Comparison of ENCODE assay signal across 1 cellular context in the genomic region with DNA sequence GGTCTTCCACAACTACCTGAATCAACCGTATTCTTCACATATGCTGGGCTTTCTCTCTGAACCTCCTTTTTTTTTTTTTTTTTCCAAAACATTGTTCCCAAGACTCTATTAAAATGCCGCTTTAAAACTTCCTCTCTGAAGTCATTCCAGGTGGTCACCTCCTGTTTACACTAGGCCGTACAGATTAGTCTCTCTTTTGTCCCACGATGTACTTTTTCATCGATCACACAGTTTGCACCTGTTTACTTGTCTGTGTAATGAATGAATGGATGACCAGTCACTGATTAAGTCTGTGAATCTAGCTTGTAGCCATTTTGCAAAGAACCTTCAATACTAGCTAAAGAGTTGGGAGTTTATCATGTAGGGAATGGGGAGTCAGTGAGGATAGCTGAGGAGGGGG.
TF ChIP-seq lines count a peak whose summit lies in the region.

No MANE protein-coding gene starts in this region.

TF ChIP-seq in HepG2, 621 proteins besides CTCF, POLR2A, EP300 and RAD21 (continued from another document and continues in another):
- TF ChIP-seq, protein P1, sequence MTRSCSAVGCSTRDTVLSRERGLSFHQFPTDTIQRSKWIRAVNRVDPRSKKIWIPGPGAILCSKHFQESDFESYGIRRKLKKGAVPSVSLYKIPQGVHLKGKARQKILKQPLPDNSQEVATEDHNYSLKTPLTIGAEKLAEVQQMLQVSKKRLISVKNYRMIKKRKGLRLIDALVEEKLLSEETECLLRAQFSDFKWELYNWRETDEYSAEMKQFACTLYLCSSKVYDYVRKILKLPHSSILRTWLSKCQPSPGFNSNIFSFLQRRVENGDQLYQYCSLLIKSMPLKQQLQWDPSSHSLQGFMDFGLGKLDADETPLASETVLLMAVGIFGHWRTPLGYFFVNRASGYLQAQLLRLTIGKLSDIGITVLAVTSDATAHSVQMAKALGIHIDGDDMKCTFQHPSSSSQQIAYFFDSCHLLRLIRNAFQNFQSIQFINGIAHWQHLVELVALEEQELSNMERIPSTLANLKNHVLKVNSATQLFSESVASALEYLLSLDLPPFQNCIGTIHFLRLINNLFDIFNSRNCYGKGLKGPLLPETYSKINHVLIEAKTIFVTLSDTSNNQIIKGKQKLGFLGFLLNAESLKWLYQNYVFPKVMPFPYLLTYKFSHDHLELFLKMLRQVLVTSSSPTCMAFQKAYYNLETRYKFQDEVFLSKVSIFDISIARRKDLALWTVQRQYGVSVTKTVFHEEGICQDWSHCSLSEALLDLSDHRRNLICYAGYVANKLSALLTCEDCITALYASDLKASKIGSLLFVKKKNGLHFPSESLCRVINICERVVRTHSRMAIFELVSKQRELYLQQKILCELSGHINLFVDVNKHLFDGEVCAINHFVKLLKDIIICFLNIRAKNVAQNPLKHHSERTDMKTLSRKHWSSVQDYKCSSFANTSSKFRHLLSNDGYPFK (CRISPR knock-in tag; IDR thresholded peaks at IDR 0.05; ENCODE audit: borderline replicate concordance) = no peak
- TF ChIP-seq, protein P2, sequence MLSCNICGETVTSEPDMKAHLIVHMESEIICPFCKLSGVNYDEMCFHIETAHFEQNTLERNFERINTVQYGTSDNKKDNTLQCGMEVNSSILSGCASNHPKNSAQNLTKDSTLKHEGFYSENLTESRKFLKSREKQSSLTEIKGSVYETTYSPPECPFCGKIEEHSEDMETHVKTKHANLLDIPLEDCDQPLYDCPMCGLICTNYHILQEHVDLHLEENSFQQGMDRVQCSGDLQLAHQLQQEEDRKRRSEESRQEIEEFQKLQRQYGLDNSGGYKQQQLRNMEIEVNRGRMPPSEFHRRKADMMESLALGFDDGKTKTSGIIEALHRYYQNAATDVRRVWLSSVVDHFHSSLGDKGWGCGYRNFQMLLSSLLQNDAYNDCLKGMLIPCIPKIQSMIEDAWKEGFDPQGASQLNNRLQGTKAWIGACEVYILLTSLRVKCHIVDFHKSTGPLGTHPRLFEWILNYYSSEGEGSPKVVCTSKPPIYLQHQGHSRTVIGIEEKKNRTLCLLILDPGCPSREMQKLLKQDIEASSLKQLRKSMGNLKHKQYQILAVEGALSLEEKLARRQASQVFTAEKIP (CRISPR knock-in tag; IDR thresholded peaks at IDR 0.05; ENCODE audit: borderline replicate concordance) = no peak
- TF ChIP-seq ZNF792 (CRISPR knock-in tag; IDR thresholded peaks at IDR 0.05) = no peak
- TF ChIP-seq SYNCRIP (IDR thresholded peaks at IDR 0.05; ENCODE audit: insufficient read depth, low read depth, low read length) = no peak
- no peak for TF ChIP-seq ZNF274 (CRISPR knock-in tag; IDR thresholded peaks at IDR 0.05)
- no peak for TF ChIP-seq TFDP1 (CRISPR knock-in tag; IDR thresholded peaks at IDR 0.05; ENCODE audit: borderline replicate concordance)
- TF ChIP-seq PHB2 (IDR thresholded peaks at IDR 0.05; ENCODE audit: partially characterized antibody) = no peak
- TF ChIP-seq ZNF446 (CRISPR knock-in tag; IDR thresholded peaks at IDR 0.05) = no peak
- TF ChIP-seq ATM (IDR thresholded peaks at IDR 0.05; ENCODE audit: borderline replicate concordance) = no peak
- TF ChIP-seq SP4 (CRISPR knock-in tag; IDR thresholded peaks at IDR 0.05) = no peak
- peak; percentile 27; the same call in 1 of the 2 replicates for TF ChIP-seq CREM (IDR thresholded peaks at IDR 0.05)
- TF ChIP-seq CREM (CRISPR knock-in tag; IDR thresholded peaks at IDR 0.05) = no peak
- TF ChIP-seq, protein P3, sequence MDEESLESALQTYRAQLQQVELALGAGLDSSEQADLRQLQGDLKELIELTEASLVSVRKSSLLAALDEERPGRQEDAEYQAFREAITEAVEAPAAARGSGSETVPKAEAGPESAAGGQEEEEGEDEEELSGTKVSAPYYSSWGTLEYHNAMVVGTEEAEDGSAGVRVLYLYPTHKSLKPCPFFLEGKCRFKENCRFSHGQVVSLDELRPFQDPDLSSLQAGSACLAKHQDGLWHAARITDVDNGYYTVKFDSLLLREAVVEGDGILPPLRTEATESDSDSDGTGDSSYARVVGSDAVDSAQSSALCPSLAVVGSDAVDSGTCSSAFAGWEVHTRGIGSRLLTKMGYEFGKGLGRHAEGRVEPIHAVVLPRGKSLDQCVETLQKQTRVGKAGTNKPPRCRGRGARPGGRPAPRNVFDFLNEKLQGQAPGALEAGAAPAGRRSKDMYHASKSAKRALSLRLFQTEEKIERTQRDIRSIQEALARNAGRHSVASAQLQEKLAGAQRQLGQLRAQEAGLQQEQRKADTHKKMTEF (CRISPR knock-in tag; IDR thresholded peaks at IDR 0.05) = no peak
- no peak for TF ChIP-seq NKX3-1 (CRISPR knock-in tag; IDR thresholded peaks at IDR 0.05)
- no peak for TF ChIP-seq RFX1 (IDR thresholded peaks at IDR 0.05)
- TF ChIP-seq GFI1 (CRISPR knock-in tag; IDR thresholded peaks at IDR 0.05; ENCODE audit: borderline replicate concordance) = peak; percentile 19; the same call in 1 of the 2 replicates
- peak; percentile 45 for TF ChIP-seq TEAD3 (CRISPR knock-in tag; optimal IDR thresholded peaks at IDR 0.05; ENCODE audit: borderline replicate concordance)
- TF ChIP-seq ZNF720 (CRISPR knock-in tag; IDR thresholded peaks at IDR 0.05) = no peak
- TF ChIP-seq XRCC5 (optimal IDR thresholded peaks at IDR 0.05; ENCODE audit: low read length) = no peak
- TF ChIP-seq ZNF383 (CRISPR knock-in tag; IDR thresholded peaks at IDR 0.05; ENCODE audit: borderline replicate concordance) = no peak
- TF ChIP-seq ELK4 (CRISPR knock-in tag; IDR thresholded peaks at IDR 0.05; ENCODE audit: borderline replicate concordance) = no peak
- 0 out of 2 replicates have a peak, but pooled peaks have one; percentile 28 for TF ChIP-seq YEATS2 (CRISPR knock-in tag; IDR thresholded peaks at IDR 0.05; ENCODE audit: borderline replicate concordance)
- TF ChIP-seq SNRNP70 (IDR thresholded peaks at IDR 0.05; ENCODE audit: low read depth, low read length) = no peak
- no peak for TF ChIP-seq ZNF333 (CRISPR knock-in tag; IDR thresholded peaks at IDR 0.05; ENCODE audit: borderline replicate concordance)
- no peak for TF ChIP-seq ZNF776 (CRISPR knock-in tag; IDR thresholded peaks at IDR 0.05)
- TF ChIP-seq DPF2 (CRISPR knock-in tag; IDR thresholded peaks at IDR 0.05; ENCODE audit: borderline replicate concordance, low read depth) = no peak
- no peak for TF ChIP-seq MEIS1 (CRISPR knock-in tag; IDR thresholded peaks at IDR 0.05; ENCODE audit: borderline replicate concordance)
- no peak for TF ChIP-seq MLXIP (CRISPR knock-in tag; IDR thresholded peaks at IDR 0.05; ENCODE audit: borderline replicate concordance)
- TF ChIP-seq, protein P4, sequence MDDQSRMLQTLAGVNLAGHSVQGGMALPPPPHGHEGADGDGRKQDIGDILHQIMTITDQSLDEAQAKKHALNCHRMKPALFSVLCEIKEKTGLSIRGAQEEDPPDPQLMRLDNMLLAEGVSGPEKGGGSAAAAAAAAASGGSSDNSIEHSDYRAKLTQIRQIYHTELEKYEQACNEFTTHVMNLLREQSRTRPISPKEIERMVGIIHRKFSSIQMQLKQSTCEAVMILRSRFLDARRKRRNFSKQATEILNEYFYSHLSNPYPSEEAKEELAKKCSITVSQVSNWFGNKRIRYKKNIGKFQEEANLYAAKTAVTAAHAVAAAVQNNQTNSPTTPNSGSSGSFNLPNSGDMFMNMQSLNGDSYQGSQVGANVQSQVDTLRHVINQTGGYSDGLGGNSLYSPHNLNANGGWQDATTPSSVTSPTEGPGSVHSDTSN (CRISPR knock-in tag; IDR thresholded peaks at IDR 0.05; ENCODE audit: borderline replicate concordance) = no peak
- TF ChIP-seq, protein P5, sequence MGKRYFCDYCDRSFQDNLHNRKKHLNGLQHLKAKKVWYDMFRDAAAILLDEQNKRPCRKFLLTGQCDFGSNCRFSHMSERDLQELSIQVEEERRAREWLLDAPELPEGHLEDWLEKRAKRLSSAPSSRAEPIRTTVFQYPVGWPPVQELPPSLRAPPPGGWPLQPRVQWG (CRISPR knock-in tag; IDR thresholded peaks at IDR 0.05; ENCODE audit: borderline replicate concordance, low read depth) = no peak
- TF ChIP-seq SPEN (CRISPR knock-in tag; IDR thresholded peaks at IDR 0.05; ENCODE audit: low read depth) = no peak
- 0 out of 2 replicates have a peak, but pooled peaks have one; percentile 51 for TF ChIP-seq THRA (CRISPR knock-in tag; IDR thresholded peaks at IDR 0.05; ENCODE audit: borderline replicate concordance)
- no peak for TF ChIP-seq ZNF761 (CRISPR knock-in tag; conservative IDR thresholded peaks at IDR 0.05)
- 0 out of 2 replicates have a peak, but pooled peaks have one; percentile 24 for TF ChIP-seq HDAC1 (CRISPR knock-in tag; IDR thresholded peaks at IDR 0.05)
- TF ChIP-seq FOXA1 (IDR thresholded peaks at IDR 0.05) = 0 out of 2 replicates have a peak, but pooled peaks have one; percentile 32
- peak; percentile 75 for TF ChIP-seq FOXA1 (CRISPR knock-in tag; IDR thresholded peaks at IDR 0.05)
- no peak for TF ChIP-seq MATR3 (CRISPR knock-in tag; IDR thresholded peaks at IDR 0.05)
- TF ChIP-seq, protein P6, sequence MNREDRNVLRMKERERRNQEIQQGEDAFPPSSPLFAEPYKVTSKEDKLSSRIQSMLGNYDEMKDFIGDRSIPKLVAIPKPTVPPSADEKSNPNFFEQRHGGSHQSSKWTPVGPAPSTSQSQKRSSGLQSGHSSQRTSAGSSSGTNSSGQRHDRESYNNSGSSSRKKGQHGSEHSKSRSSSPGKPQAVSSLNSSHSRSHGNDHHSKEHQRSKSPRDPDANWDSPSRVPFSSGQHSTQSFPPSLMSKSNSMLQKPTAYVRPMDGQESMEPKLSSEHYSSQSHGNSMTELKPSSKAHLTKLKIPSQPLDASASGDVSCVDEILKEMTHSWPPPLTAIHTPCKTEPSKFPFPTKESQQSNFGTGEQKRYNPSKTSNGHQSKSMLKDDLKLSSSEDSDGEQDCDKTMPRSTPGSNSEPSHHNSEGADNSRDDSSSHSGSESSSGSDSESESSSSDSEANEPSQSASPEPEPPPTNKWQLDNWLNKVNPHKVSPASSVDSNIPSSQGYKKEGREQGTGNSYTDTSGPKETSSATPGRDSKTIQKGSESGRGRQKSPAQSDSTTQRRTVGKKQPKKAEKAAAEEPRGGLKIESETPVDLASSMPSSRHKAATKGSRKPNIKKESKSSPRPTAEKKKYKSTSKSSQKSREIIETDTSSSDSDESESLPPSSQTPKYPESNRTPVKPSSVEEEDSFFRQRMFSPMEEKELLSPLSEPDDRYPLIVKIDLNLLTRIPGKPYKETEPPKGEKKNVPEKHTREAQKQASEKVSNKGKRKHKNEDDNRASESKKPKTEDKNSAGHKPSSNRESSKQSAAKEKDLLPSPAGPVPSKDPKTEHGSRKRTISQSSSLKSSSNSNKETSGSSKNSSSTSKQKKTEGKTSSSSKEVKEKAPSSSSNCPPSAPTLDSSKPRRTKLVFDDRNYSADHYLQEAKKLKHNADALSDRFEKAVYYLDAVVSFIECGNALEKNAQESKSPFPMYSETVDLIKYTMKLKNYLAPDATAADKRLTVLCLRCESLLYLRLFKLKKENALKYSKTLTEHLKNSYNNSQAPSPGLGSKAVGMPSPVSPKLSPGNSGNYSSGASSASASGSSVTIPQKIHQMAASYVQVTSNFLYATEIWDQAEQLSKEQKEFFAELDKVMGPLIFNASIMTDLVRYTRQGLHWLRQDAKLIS (CRISPR knock-in tag; IDR thresholded peaks at IDR 0.05) = no peak
- TF ChIP-seq JUND (CRISPR knock-in tag; IDR thresholded peaks at IDR 0.05) = no peak
